ENCODE assay signal across 1 cellular context in genomic region chr17:78817123-78817522, GRCh38.
TF ChIP-seq lines count a peak whose summit lies in the region.

No MANE protein-coding gene starts in this region.

TF ChIP-seq in HepG2, 621 proteins besides CTCF, POLR2A, EP300 and RAD21 (continued from another document):
- TF ChIP-seq, protein P1, sequence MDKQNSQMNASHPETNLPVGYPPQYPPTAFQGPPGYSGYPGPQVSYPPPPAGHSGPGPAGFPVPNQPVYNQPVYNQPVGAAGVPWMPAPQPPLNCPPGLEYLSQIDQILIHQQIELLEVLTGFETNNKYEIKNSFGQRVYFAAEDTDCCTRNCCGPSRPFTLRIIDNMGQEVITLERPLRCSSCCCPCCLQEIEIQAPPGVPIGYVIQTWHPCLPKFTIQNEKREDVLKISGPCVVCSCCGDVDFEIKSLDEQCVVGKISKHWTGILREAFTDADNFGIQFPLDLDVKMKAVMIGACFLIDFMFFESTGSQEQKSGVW (CRISPR knock-in tag; IDR thresholded peaks at IDR 0.05; ENCODE audit: borderline replicate concordance) = no peak
- TF ChIP-seq MAFK (conservative IDR thresholded peaks at IDR 0.05 in 1 of 2, IDR thresholded peaks at IDR 0.05 in 1 of 2; ENCODE audit: low read length in 2 of 2) = peak; percentile 90 to 94
- no peak for TF ChIP-seq ZNF766 (CRISPR knock-in tag; IDR thresholded peaks at IDR 0.05; ENCODE audit: borderline replicate concordance)
- TF ChIP-seq ETV5 (CRISPR knock-in tag; IDR thresholded peaks at IDR 0.05; ENCODE audit: borderline replicate concordance) = no peak
- TF ChIP-seq ARNT2 (CRISPR knock-in tag; IDR thresholded peaks at IDR 0.05; ENCODE audit: low read depth) = no peak
- peak; percentile 84 for TF ChIP-seq MAFF (IDR thresholded peaks at IDR 0.05; ENCODE audit: low read depth, low read length)
